ENCODE assay signal across 11 cellular contexts in the genomic region with DNA sequence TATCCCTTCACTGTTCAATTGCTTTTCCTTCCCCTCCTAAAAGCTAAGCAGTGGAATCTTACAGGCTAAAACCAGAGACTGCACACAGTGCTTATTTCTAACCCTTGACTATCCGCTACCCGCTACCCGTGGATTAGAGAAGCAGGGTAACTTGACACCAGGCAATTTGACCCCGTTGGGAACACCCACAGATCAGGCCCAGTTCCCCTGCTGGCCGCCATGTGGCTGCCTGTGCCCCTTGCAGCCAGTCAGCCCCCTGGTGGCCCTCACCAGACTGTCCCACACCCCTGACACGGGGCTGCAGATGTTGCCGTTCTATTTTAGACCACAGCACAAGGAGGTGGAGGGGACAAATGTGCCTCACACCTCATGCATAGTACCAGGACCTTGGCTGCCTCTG.
DNase-seq lines count a peak whose midpoint lies in the region; ATAC-seq and TF ChIP-seq lines count a peak whose summit lies in the region.
"Had no signal": no experiment of that assay in that cellular context is flagged by ENCODE, and none has a peak within 500 bp of the region (broad histone marks: within the 10 kb centered on the region; RNA-seq: fewer than 3 reads in every experiment).

No MANE protein-coding gene starts in this region.

- H3K27ac Mint-ChIP-seq in stimulated activated naive CD8-positive, alpha-beta T cell treated with anti-CD3 and anti-CD28 coated beads, Interleukin-15, amount 100 ng/mL, for 72 hours = no peak overlapping the region
- H3K27ac Mint-ChIP-seq in endothelial cell (ENCODE audit: unreplicated experiment) = no peak overlapping the region

- H3K4me1 ChIP-seq in ovary (ENCODE audit: insufficient read depth) = peaks cover 2% of the 10 kb centered on the region
- H3K4me1 ChIP-seq: lower lobe of right lung had no signal

- no peak for TF ChIP-seq EP300 in ovary (IDR thresholded peaks at IDR 0.05)

- no peak overlapping the region for H3K4me3 Mint-ChIP-seq in stimulated activated naive CD8-positive, alpha-beta T cell treated with anti-CD3 and anti-CD28 coated beads, Interleukin-15, amount 100 ng/mL, for 72 hours
- H3K4me3 Mint-ChIP-seq in endothelial cell (ENCODE audit: unreplicated experiment) = no peak overlapping the region

- H3K36me3 ChIP-seq in ovary = no peaks in the 10 kb centered on the region
- H3K36me3 ChIP-seq: lower lobe of right lung had no signal

- no peaks in the 10 kb centered on the region for H3K27me3 Mint-ChIP-seq in stimulated activated naive CD8-positive, alpha-beta T cell treated with anti-CD3 and anti-CD28 coated beads, Interleukin-15, amount 100 ng/mL, for 72 hours
- H3K27me3 Mint-ChIP-seq in endothelial cell (ENCODE audit: unreplicated experiment) = peaks cover 4% of the 10 kb centered on the region

- H3K4me3 ChIP-seq in ovary = no peak overlapping the region
- H3K4me3 ChIP-seq: lower lobe of right lung had no signal

- DNase-seq in stimulated activated naive CD8-positive, alpha-beta T cell treated with anti-CD3 and anti-CD28 coated beads, Interleukin-15, amount 100 ng/mL, for 72 hours = no peak
- DNase-seq in stimulated activated naive CD8-positive, alpha-beta T cell treated with anti-CD3 and anti-CD28 coated beads, Interleukin-15, Interleukin-2, amounts not matched to agents 100 U/mL and 50 U/mL, for 24 hours = no peak
- DNase-seq in NCI-H2171 treated with DMSO at 0.1 percent for 48 hours (lab: John Stamatoyannopoulos, UW) (peak; percentile 56), endothelial cell (ENCODE audit: low spot score) (peak; percentile 39), midbrain (lab: John Stamatoyannopoulos, UW) (no peak), ovary (no peak)
- DNase-seq: lower lobe of right lung had no signal

- peak; percentile 49 for ATAC-seq in stimulated activated naive CD8-positive, alpha-beta T cell treated with anti-CD3 and anti-CD28 coated beads, Interleukin-15, amount 100 ng/mL, for 72 hours
- no peak for ATAC-seq in stimulated activated naive CD8-positive, alpha-beta T cell treated with anti-CD3 and anti-CD28 coated beads, Interleukin-15, Interleukin-2, amounts not matched to agents 100 U/mL and 50 U/mL, for 24 hours
- ATAC-seq in HG02852 (IDR thresholded peaks at IDR 0.05; ENCODE audit: unreplicated experiment) = no peak
- ATAC-seq in GM18867 (IDR thresholded peaks at IDR 0.05; ENCODE audit: unreplicated experiment) = no peak

- TF ChIP-seq CTCF in endothelial cell (IDR thresholded peaks at IDR 0.05; ENCODE audit: unreplicated experiment) (peak; percentile 58), ovary (IDR thresholded peaks at IDR 0.05) (no peak)

- WGBS in ovary, 3 donors = 88 to 93% (median 91%) methylated on average over 7 of the region's 7 CpGs

- intact Hi-C loops in ovary (cut with DNase I) = no loop called here

- no peaks in the 10 kb centered on the region for H3K36me3 Mint-ChIP-seq in endothelial cell (ENCODE audit: low read depth, unreplicated experiment)

- H3K9me3 ChIP-seq in ovary = no peaks in the 10 kb centered on the region
- H3K9me3 ChIP-seq: lower lobe of right lung had no signal

- no peak for TF ChIP-seq POLR2A in ovary (IDR thresholded peaks at IDR 0.05)

- H3K4me1 Mint-ChIP-seq in stimulated activated naive CD8-positive, alpha-beta T cell treated with anti-CD3 and anti-CD28 coated beads, Interleukin-15, amount 100 ng/mL, for 72 hours = no peaks in the 10 kb centered on the region
- H3K4me1 Mint-ChIP-seq in endothelial cell (ENCODE audit: unreplicated experiment) = no peaks in the 10 kb centered on the region

- no peaks in the 10 kb centered on the region for H3K27me3 ChIP-seq in ovary

- H3K9me3 Mint-ChIP-seq in stimulated activated naive CD8-positive, alpha-beta T cell treated with anti-CD3 and anti-CD28 coated beads, Interleukin-15, amount 100 ng/mL, for 72 hours = no peaks in the 10 kb centered on the region
- no peaks in the 10 kb centered on the region for H3K9me3 Mint-ChIP-seq in endothelial cell (ENCODE audit: unreplicated experiment)

- H3K27ac ChIP-seq in ovary = no peak overlapping the region
- H3K27ac ChIP-seq: HL-60, lower lobe of right lung, RWPE1 had no signal

Comparison
In these comparisons a context has a peak if more than half of its experiments do, and no peak if none do; other contexts are left out.
1. DNase-seq: peak in NCI-H2171 treated with DMSO at 0.1 percent for 48 hours (single experiment) and endothelial cell (single experiment); none in stimulated activated naive CD8-positive, alpha-beta T cell treated with anti-CD3 and anti-CD28 coated beads, Interleukin-15, amount 100 ng/mL, for 72 hours (0 of 2), stimulated activated naive CD8-positive, alpha-beta T cell treated with anti-CD3 and anti-CD28 coated beads, Interleukin-15, Interleukin-2, amounts not matched to agents 100 U/mL and 50 U/mL, for 24 hours (single experiment), midbrain (single experiment) and ovary (0 of 5).